Comparison of ENCODE assay signal across 9 cellular contexts in genomic region chr4:82889287-82889686, GRCh38. TPM values are rescaled to one million over a fixed set of nuclear protein-coding genes. Genes with fewer than 3 reads are reported as not detected.
DNase-seq lines count a peak whose midpoint lies in the region; TF ChIP-seq lines count a peak whose summit lies in the region.
"Had no signal": no experiment of that assay in that cellular context is flagged by ENCODE, and none has a peak within 500 bp of the region (broad histone marks: within the 10 kb centered on the region; RNA-seq: fewer than 3 reads in every experiment).

No MANE protein-coding gene starts in this region.

- TF ChIP-seq CTCF in VCaP (conservative IDR thresholded peaks at IDR 0.05) (no peak), fibroblast of the aortic adventitia (IDR thresholded peaks at IDR 0.05; ENCODE audit: insufficient read depth, low read length) (no peak)

- H3K4me3 ChIP-seq in fibroblast of the aortic adventitia (ENCODE audit: low read depth, low read length) (peak overlapping the region; percentile 92), skin epidermis (peak overlapping the region; percentile 59 to 88 (median 78))

- intact Hi-C loops in head of caudate nucleus (cut with DNase I) = no loop called here

- DNase-seq in NCI-H82 (lab: John Stamatoyannopoulos, UW) (peak; percentile 9), NCI-H82 treated with DMSO at 0.1 percent for 48 hours (lab: John Stamatoyannopoulos, UW; ENCODE audit: unreplicated experiment) (no peak), fibroblast of the aortic adventitia (ENCODE audit: low read depth) (no peak), GF-D8 (lab: John Stamatoyannopoulos, UW) (no peak), head of caudate nucleus (no peak)
- no peak for DNase-seq in activated effector memory CD4-positive, alpha-beta T cell treated with Interleukin-2 at 50 U/mL for 16 hours
- DNase-seq: NCI-H524 treated with DMSO at 0.1 percent for 48 hours had no signal

- peak overlapping the region; percentile 98 for H3K27ac ChIP-seq in VCaP
- H3K27ac ChIP-seq in skin epidermis = peak overlapping the region in 5 of 21 experiments; percentile 93 to 99 (median 97)

RNA-seq across cellular contexts. Expression of gene SEC31A, which starts 1.7 kb away (rescaled TPM):
- total RNA-seq in fibroblast of the aortic adventitia (ENCODE audit: low replicate concordance) = 392 and 400 TPM in 2 replicates

RNA-seq across cellular contexts. Expression of gene THAP9, which starts 11.2 kb away (rescaled TPM):
- 2.9 and 7.1 TPM in 2 replicates for total RNA-seq in fibroblast of the aortic adventitia (ENCODE audit: low replicate concordance)
